ENCODE assay signal across 7 cellular contexts in genomic region chr7:123552134-123552533, GRCh38. TPM values are rescaled to one million over a fixed set of nuclear protein-coding genes. Genes with fewer than 3 reads are reported as not detected.
"Had no signal": no experiment of that assay in that cellular context is flagged by ENCODE, and none has a peak within 500 bp of the region (broad histone marks: within the 10 kb centered on the region; RNA-seq: fewer than 3 reads in every experiment).

No MANE protein-coding gene starts in this region.

RNA-seq across cellular contexts. Expression of gene IQUB, which starts 17.7 kb away (rescaled TPM):
- total RNA-seq: GM23248 had no signal

RNA-seq across cellular contexts. Expression of gene ASB15, which starts 49.5 kb away (rescaled TPM):
- total RNA-seq: GM23248, GM23338, H1, H4, H7, H9, HFFc6 had no signal
- polyA plus RNA-seq: GM23248, GM23338, H1 had no signal
